ENCODE assay signal across 17 cellular contexts in the genomic region with DNA sequence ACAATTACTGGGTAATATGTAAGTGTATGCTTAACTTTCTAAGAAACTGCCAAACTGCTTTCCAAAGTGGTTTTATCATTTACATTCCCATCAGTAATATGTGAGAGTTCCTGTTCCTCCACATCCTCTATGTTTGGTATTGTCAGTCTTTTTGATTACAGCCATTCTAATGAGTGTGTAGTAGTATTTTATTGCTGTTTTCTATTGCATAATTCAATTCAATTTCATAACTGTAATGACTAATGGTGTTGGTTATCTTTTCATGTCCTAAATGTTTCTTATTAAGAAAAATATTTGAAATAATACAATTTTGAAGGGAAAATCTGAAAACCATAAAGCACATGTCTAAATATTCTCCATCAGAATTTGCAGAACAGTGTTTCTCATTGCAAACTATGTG.
"Had no signal": no experiment of that assay in that cellular context is flagged by ENCODE, and none has a peak within 500 bp of the region (broad histone marks: within the 10 kb centered on the region; RNA-seq: fewer than 3 reads in every experiment).

No MANE protein-coding gene starts in this region.

- H3K27ac Mint-ChIP-seq: activated B cell treated with CpG ODN at 0.5 μM for 24 hours, memory B cell had no signal

- H3K27me3 Mint-ChIP-seq: activated B cell treated with CpG ODN at 0.5 μM for 24 hours had no signal

- H3K36me3 Mint-ChIP-seq: memory B cell had no signal

- H3K36me3 ChIP-seq: esophagus muscularis mucosa, gastroesophageal sphincter, heart right ventricle, tibial artery had no signal

- H3K4me3 Mint-ChIP-seq: activated B cell treated with CpG ODN at 0.5 μM for 24 hours, memory B cell had no signal

- H3K27ac ChIP-seq: esophagus muscularis mucosa, gastroesophageal sphincter, heart right ventricle, SK-N-MC, tibial artery had no signal

- DNase-seq: activated B cell treated with CpG ODN at 0.5 μM for 24 hours; activated CD4-positive, alpha-beta T cell treated with anti-CD3 and anti-CD28 coated beads, Interleukin-2, amount 50 U/mL, for 1 hour; activated gamma-delta T cell treated with Interleukin-2 at 50 U/mL for 16 hours; effector CD8-positive, alpha-beta T cell; heart right ventricle; left ventricle myocardium superior; occipital lobe; posterior cingulate gyrus; retina; stimulated activated naive CD4-positive, alpha-beta T cell; substantia nigra; T-helper 9 cell had no signal

- H3K27me3 ChIP-seq: esophagus muscularis mucosa, gastroesophageal sphincter, tibial artery had no signal

- H3K9me3 Mint-ChIP-seq: activated B cell treated with CpG ODN at 0.5 μM for 24 hours, memory B cell had no signal

- H3K4me3 ChIP-seq: esophagus muscularis mucosa, gastroesophageal sphincter, heart right ventricle, SK-N-MC, tibial artery had no signal

- ATAC-seq: gastroesophageal sphincter, heart right ventricle, left ventricle myocardium superior had no signal

- H3K9me3 ChIP-seq: esophagus muscularis mucosa, gastroesophageal sphincter, heart right ventricle, tibial artery had no signal

- H3K4me1 ChIP-seq: esophagus muscularis mucosa, heart right ventricle, tibial artery had no signal
